11 cellular contexts compared by ENCODE assay signal in the genomic region with DNA sequence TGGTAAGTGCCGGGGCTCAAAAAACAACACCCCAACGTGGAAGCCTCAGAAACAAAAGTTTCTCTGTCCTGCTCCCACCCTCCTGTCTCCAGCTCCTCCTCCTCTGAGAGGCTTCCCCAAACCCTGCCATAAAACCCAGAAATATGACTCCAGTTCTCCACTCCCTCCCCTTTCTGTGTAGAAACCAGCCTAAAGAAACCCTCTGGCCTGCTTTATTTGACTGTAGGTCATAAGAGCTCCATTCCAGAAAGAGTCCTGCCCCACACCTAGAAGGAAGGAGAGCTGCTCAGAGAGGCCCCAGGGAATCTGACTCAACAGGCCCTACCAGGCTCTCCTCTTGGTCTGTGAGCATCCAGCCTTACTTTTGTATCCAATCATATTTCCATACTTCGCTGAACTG. TPM values are rescaled to one million over a fixed set of nuclear protein-coding genes. Genes with fewer than 3 reads are reported as not detected.
A peak's percentile ranks its signal among the peaks of the same experiment; 100 is the strongest.
DNase-seq lines count a peak whose midpoint lies in the region; ATAC-seq and TF ChIP-seq lines count a peak whose summit lies in the region.
"Had no signal": no experiment of that assay in that cellular context is flagged by ENCODE, and none has a peak within 500 bp of the region (broad histone marks: within the 10 kb centered on the region; RNA-seq: fewer than 3 reads in every experiment).

No MANE protein-coding gene starts in this region.

- peak overlapping the region; percentile 82 for H3K9ac ChIP-seq in PC-3 (ENCODE audit: low read length)

- H3K4me3 ChIP-seq in CD8-positive, alpha-beta T cell (ENCODE audit: low read depth, low read length) = no peak overlapping the region
- no peak overlapping the region for H3K4me3 ChIP-seq in PC-3 (ENCODE audit: low read length)
- no peak overlapping the region for H3K4me3 ChIP-seq in choroid plexus epithelial cell (ENCODE audit: low read depth, low read length)
- no peak overlapping the region for H3K4me3 ChIP-seq in osteoblast (ENCODE audit: insufficient read depth, low read length)
- H3K4me3 ChIP-seq: right atrium auricular region had no signal

- H3K4me2 ChIP-seq in PC-3 (ENCODE audit: low read length) (peak overlapping the region; percentile 81), osteoblast (ENCODE audit: insufficient read depth, low read length) (no peak overlapping the region)

- no TSS peak for BruUV-seq in PC-3 (replicated peaks; lab: Mats Ljungman, UMichigan)

- H3K36me3 ChIP-seq in CD8-positive, alpha-beta T cell (ENCODE audit: insufficient read depth, low read length) = no peaks in the 10 kb centered on the region
- H3K36me3 ChIP-seq in PC-3 (ENCODE audit: low read depth, low read length) = no peaks in the 10 kb centered on the region
- H3K36me3 ChIP-seq in osteoblast (ENCODE audit: insufficient read depth, low read length) = no peaks in the 10 kb centered on the region
- H3K36me3 ChIP-seq: right atrium auricular region had no signal

- no peaks in the 10 kb centered on the region for H3K9me3 Mint-ChIP-seq in CD8-positive, alpha-beta T cell

- POLR2A ChIA-PET in CD8-positive, alpha-beta T cell (lab: Charles Lee) = interaction anchor here (1.1 to 4.7 kb wide), 4 partner anchors 16 to 378 kb away, joined by 3 to 96 read pairs (median 4); a partner anchor contains a TSS
- POLR2A ChIA-PET in PC-3 (lab: Charles Lee; ENCODE audit: unreplicated experiment) = interaction anchor here (0.7 kb wide), 2 partner anchors 18 to 307 kb away, joined by 4 read pairs; no protein-coding TSS in a partner anchor

- no peaks in the 10 kb centered on the region for H3K9me2 ChIP-seq in PC-3 (replicated peaks; ENCODE audit: low read length)

- no peaks in the 10 kb centered on the region for H3K36me3 Mint-ChIP-seq in CD8-positive, alpha-beta T cell

- no peaks in the 10 kb centered on the region for H3K27me3 Mint-ChIP-seq in CD8-positive, alpha-beta T cell (ENCODE audit: low read depth)

- H2AFZ ChIP-seq in PC-3 (ENCODE audit: low read length) = no peak overlapping the region
- H2AFZ ChIP-seq in osteoblast (ENCODE audit: low read length) = peak overlapping the region; percentile 46

- no peak overlapping the region for H3K27ac ChIP-seq in CD8-positive, alpha-beta T cell (ENCODE audit: low read depth, low read length)
- H3K27ac ChIP-seq in PC-3 (ENCODE audit: low read length) = peak overlapping the region; percentile 96
- no peak overlapping the region for H3K27ac ChIP-seq in osteoblast (ENCODE audit: low read depth, low read length)
- H3K27ac ChIP-seq: right atrium auricular region had no signal

- H3K79me2 ChIP-seq in PC-3 (ENCODE audit: low read length) (peaks cover 21% of the 10 kb centered on the region), osteoblast (ENCODE audit: insufficient read depth, low read length) (no peaks in the 10 kb centered on the region)

- H3K27ac Mint-ChIP-seq in CD8-positive, alpha-beta T cell = peak overlapping the region; percentile 76

- H4K20me1 ChIP-seq in PC-3 (ENCODE audit: low read length) = no peaks in the 10 kb centered on the region
- H4K20me1 ChIP-seq in osteoblast (ENCODE audit: insufficient read depth, low read length) = no peaks in the 10 kb centered on the region

- no peak for DNase-seq in CD8-positive, alpha-beta T cell
- DNase-seq in PC-3 (peak; percentile 72), choroid plexus epithelial cell (ENCODE audit: low read depth) (peak; percentile 34), osteoblast (ENCODE audit: insufficient read length, low spot score, missing footprints) (no peak), NCI-H526 treated with DMSO at 0.1 percent for 48 hours (lab: John Stamatoyannopoulos, UW) (no peak), midbrain (lab: John Stamatoyannopoulos, UW) (no peak), hippocampal formation (lab: John Stamatoyannopoulos, UW) (no peak)
- DNase-seq: activated effector memory CD4-positive, alpha-beta T cell treated with anti-CD3 and anti-CD28 coated beads, Interleukin-2, amount 50 U/mL, for 16 hours; NCI-H524 treated with DMSO at 0.1 percent for 48 hours had no signal

- CTCF ChIA-PET in CD8-positive, alpha-beta T cell (lab: Charles Lee) = interaction anchor here (0.6 to 6.0 kb wide), 5 partner anchors 8 to 181 kb away, joined by 3 to 68 read pairs (median 3); a partner anchor contains a TSS
- CTCF ChIA-PET in PC-3 (lab: Charles Lee) = interaction anchor here (0.5 to 0.7 kb wide), 3 partner anchors 18 to 497 kb away, joined by 3 to 5 read pairs (median 3); no protein-coding TSS in a partner anchor

- intact Hi-C loops in CD8-positive, alpha-beta T cell (cut with DNase I, micrococcal nuclease) = loop anchor here in 1 of 2 experiments (10.0 kb wide), 1 partner anchor 118 kb away; a partner anchor contains a TSS
- intact Hi-C loops in PC-3 (cut with micrococcal nuclease) = no loop called here

- H3K4me3 Mint-ChIP-seq in CD8-positive, alpha-beta T cell = peak overlapping the region; percentile 8

- peaks cover 94% of the 10 kb centered on the region for H3K4me1 ChIP-seq in CD8-positive, alpha-beta T cell (ENCODE audit: insufficient read depth, low read length)
- H3K4me1 ChIP-seq in PC-3 (ENCODE audit: insufficient read depth, low read length) (peaks cover 74% of the 10 kb centered on the region), osteoblast (ENCODE audit: insufficient read depth, low read length) (peaks cover 20% of the 10 kb centered on the region)

- no peaks in the 10 kb centered on the region for H3K9me3 ChIP-seq in CD8-positive, alpha-beta T cell (ENCODE audit: low read length)
- no peaks in the 10 kb centered on the region for H3K9me3 ChIP-seq in PC-3 (ENCODE audit: low read length)
- H3K9me3 ChIP-seq in osteoblast (ENCODE audit: low read depth, low read length) = no peaks in the 10 kb centered on the region
- H3K9me3 ChIP-seq: right atrium auricular region had no signal

- H3K4me1 Mint-ChIP-seq in CD8-positive, alpha-beta T cell (ENCODE audit: low read depth) = peaks cover 81% of the 10 kb centered on the region

- peaks cover 5% of the 10 kb centered on the region for H3F3A ChIP-seq in PC-3 (ENCODE audit: low read length, unreplicated experiment)

- TF ChIP-seq CTCF in CD8-positive, alpha-beta T cell (IDR thresholded peaks at IDR 0.05) = no peak
- no peak for TF ChIP-seq CTCF in PC-3 (conservative IDR thresholded peaks at IDR 0.05; ENCODE audit: low read depth, low read length)
- TF ChIP-seq CTCF in choroid plexus epithelial cell (conservative IDR thresholded peaks at IDR 0.05; ENCODE audit: low read depth, low read length) = no peak
- no peak for TF ChIP-seq CTCF in osteoblast (IDR thresholded peaks at IDR 0.05; ENCODE audit: extremely low read depth, low read depth, low read length)

- H3K27me3 ChIP-seq in CD8-positive, alpha-beta T cell (ENCODE audit: insufficient read depth, low read length) = no peaks in the 10 kb centered on the region
- H3K27me3 ChIP-seq in PC-3 (ENCODE audit: low read length) (no peaks in the 10 kb centered on the region), osteoblast (ENCODE audit: insufficient read depth, low read length) (no peaks in the 10 kb centered on the region)
- H3K27me3 ChIP-seq: right atrium auricular region had no signal

- ATAC-seq in CD8-positive, alpha-beta T cell = no peak
- peak; percentile 34 for ATAC-seq in PC-3
- no peak for ATAC-seq in GM21786 (IDR thresholded peaks at IDR 0.05; ENCODE audit: unreplicated experiment)

RNA-seq across cellular contexts. Expression of a gene that starts 0.9 kb away (rescaled TPM):
- 1 to 10 TPM; 1.1 to 1.5 TPM for total RNA-seq in CD8-positive, alpha-beta T cell
- total RNA-seq in PC-3 (2014; rRNA removed) = 51.0 and 59.8 TPM in 2 replicates
- total RNA-seq in osteoblast = 0.29 and 0.36 TPM in 2 replicates

RNA-seq across cellular contexts. Expression of a gene that starts 16.9 kb away (rescaled TPM):
- 10 to 100 TPM; 27.5 to 30.0 TPM for total RNA-seq in CD8-positive, alpha-beta T cell
- total RNA-seq in PC-3 (2014; rRNA removed) (50.5 and 57.6 TPM in 2 replicates), osteoblast (38.0 and 39.2 TPM in 2 replicates)

RNA-seq across cellular contexts. Expression of a gene that starts 23.2 kb away (rescaled TPM):
- total RNA-seq in CD8-positive, alpha-beta T cell = 10 to 100 TPM; 29.7 to 30.7 TPM
- total RNA-seq in PC-3 (2014; rRNA removed) = 14.0 and 19.9 TPM in 2 replicates
- total RNA-seq in osteoblast = 10.0 and 10.9 TPM in 2 replicates

RNA-seq across cellular contexts. Expression of a gene that starts 52.3 kb away (rescaled TPM):
- total RNA-seq in CD8-positive, alpha-beta T cell = 100 to 1,000 TPM; 177 to 183 TPM
- total RNA-seq in PC-3 (2014; rRNA removed) = 122 and 200 TPM in 2 replicates
- 94.1 and 95.2 TPM in 2 replicates for total RNA-seq in osteoblast

Comparison
In these comparisons a context has a peak if more than half of its experiments do, and no peak if none do; other contexts are left out.
1. DNase-seq: peak in PC-3 (single experiment) and choroid plexus epithelial cell (single experiment); none in CD8-positive, alpha-beta T cell (0 of 7), osteoblast (single experiment), NCI-H526 treated with DMSO at 0.1 percent for 48 hours (single experiment), midbrain (single experiment) and hippocampal formation (0 of 2).
2. RNA of a gene that starts 0.9 kb away (total RNA-seq): 51.0 to 59.8 TPM in PC-3; 1.1 to 1.5 TPM in CD8-positive, alpha-beta T cell and 0.29 to 0.36 TPM in osteoblast; every median in the first group is over 10 times any median in the second.